Comparison of ENCODE assay signal across 15 cellular contexts in the genomic region with DNA sequence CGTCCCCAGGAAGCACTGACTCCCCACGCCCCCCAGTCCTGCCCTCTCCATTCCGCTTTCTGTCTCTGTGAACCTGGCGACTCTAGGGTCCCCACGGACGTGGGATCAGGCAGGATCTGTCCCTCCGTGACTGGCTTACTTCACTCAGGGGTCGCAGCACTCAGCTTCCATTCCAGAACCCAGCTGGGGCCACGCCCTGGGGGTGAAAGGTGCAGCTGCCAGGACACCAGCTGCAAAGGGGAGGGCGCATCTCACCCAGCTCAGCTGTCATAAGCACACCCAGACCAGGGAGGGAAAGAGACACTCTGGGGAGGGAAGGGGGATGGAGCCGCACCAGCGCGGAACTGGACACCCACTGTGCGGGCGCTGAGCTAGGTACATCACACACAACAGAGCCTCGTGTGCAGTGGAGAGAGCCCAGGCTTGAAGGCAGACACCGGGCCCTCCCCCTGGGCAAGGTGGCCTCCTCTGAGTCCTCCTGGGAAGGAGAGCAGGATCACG. TPM values are rescaled to one million over a fixed set of nuclear protein-coding genes. Genes with fewer than 3 reads are reported as not detected.
A peak's percentile ranks its signal among the peaks of the same experiment; 100 is the strongest.
DNase-seq lines count a peak whose midpoint lies in the region; ATAC-seq and TF ChIP-seq lines count a peak whose summit lies in the region.
"Had no signal": no experiment of that assay in that cellular context is flagged by ENCODE, and none has a peak within 500 bp of the region (broad histone marks: within the 10 kb centered on the region; RNA-seq: fewer than 3 reads in every experiment).

No MANE protein-coding gene starts in this region.

- DNase-seq in DMS 273 treated with DMSO at 0.1 percent for 48 hours (lab: John Stamatoyannopoulos, UW) (peak; percentile 44), NB4 (ENCODE audit: low read depth) (peak; percentile 37), brain pericyte (ENCODE audit: low read depth, low spot score) (peak; percentile 62), psoas muscle (peak in 1 of 2 donors; percentile 71), H4 (ENCODE audit: low spot score) (no peak), NCI-H1436 treated with DMSO at 0.1 percent for 48 hours (lab: John Stamatoyannopoulos, UW) (no peak)
- DNase-seq in stimulated activated CD8-positive, alpha-beta memory T cell treated with anti-CD3 and anti-CD28 coated beads, Interleukin-4, amount 100 ng/mL, for 48 hours, result no peak
- DNase-seq: activated naive CD4-positive, alpha-beta T cell; Caco-2; NCI-H1105 treated with DMSO at 0.1 percent for 48 hours; PC-3; T1000 had no signal

- WGBS in psoas muscle, 3 donors, result 27 to 35% (median 30%) methylated on average over 18 of the region's 18 CpGs

- H3K4me3 ChIP-seq in NB4 (ENCODE audit: low read depth, low read length), result no peak overlapping the region
- H3K4me3 ChIP-seq in psoas muscle, result no peak overlapping the region

- intact Hi-C loops in psoas muscle (cut with DNase I), result no loop called here

- peak; percentile 68 to 89 (median 88) for ATAC-seq in psoas muscle
- ATAC-seq: PC-3 had no signal

- TF ChIP-seq POLR2A in NB4 (IDR thresholded peaks at IDR 0.05; ENCODE audit: extremely low read depth, insufficient read length), result no peak

- no peaks in the 10 kb centered on the region for H3K27me3 ChIP-seq in psoas muscle (ENCODE audit: insufficient read depth in 3 of 3, low read length in 2 of 3)

- H3K9me3 ChIP-seq in psoas muscle, result no peaks in the 10 kb centered on the region
- H3K9me3 ChIP-seq: Caco-2 had no signal

- TF ChIP-seq CTCF in NB4 (IDR thresholded peaks at IDR 0.05; ENCODE audit: low read depth, low read length) (no peak), psoas muscle (IDR thresholded peaks at IDR 0.05) (no peak)

- H3K36me3 ChIP-seq in psoas muscle (ENCODE audit: insufficient read depth in 1 of 2, low read depth in 1 of 2), result peaks cover 0 to 33% of the 10 kb centered on the region in 2 donors

- H3K4me1 ChIP-seq in psoas muscle, result peaks cover 16% of the 10 kb centered on the region

- peak overlapping the region; percentile 46 for H3K27ac ChIP-seq in psoas muscle

RNA-seq across cellular contexts. Expression of gene HEXD, which starts 18.5 kb away (rescaled TPM):
- 10 to 100 TPM; 17.4 to 27.4 (median 23.7) TPM for total RNA-seq in psoas muscle
- 10 to 100 TPM; 19.5 to 29.8 (median 20.9) TPM for polyA plus RNA-seq in psoas muscle
- 6.3 and 8.4 TPM in 2 replicates for total RNA-seq in H4 (2014; rRNA removed; shearing (Covaris generic))

RNA-seq across cellular contexts. Expression of gene OGFOD3, which starts 18.7 kb away (rescaled TPM):
- total RNA-seq in psoas muscle, result 10 to 100 TPM; 21.2 to 29.3 (median 27.1) TPM
- 10 to 100 TPM; 15.5 to 30.4 (median 24.5) TPM for polyA plus RNA-seq in psoas muscle
- 28.3 and 30.1 TPM in 2 replicates for total RNA-seq in H4 (2014; rRNA removed; shearing (Covaris generic))

RNA-seq across cellular contexts. Expression of gene UTS2R, which starts 28.1 kb away (rescaled TPM):
- 1 to 10 TPM in 2 of 4 donors, under 1 TPM in 1, not detected in 1; 0.15 to 3.8 (median 1.3) TPM for total RNA-seq in psoas muscle
- under 1 TPM in 1 of 3 donors, not detected in 2; 0.10 TPM for polyA plus RNA-seq in psoas muscle
- not detected in 2 replicates for total RNA-seq in H4 (2014; rRNA removed; shearing (Covaris generic))
- total RNA-seq: endothelial cell of umbilical vein, PC-3 had no signal
- polyA plus RNA-seq: endothelial cell of umbilical vein had no signal

RNA-seq across cellular contexts. Expression of gene TEX19, which starts 40.6 kb away (rescaled TPM):
- under 1 TPM in 2 of 4 donors, not detected in 2; 0.17 to 0.24 TPM for total RNA-seq in psoas muscle
- under 1 TPM; 0.07 to 0.35 (median 0.13) TPM for polyA plus RNA-seq in psoas muscle
- total RNA-seq in H4 (2014; rRNA removed; shearing (Covaris generic)), result 0.68 and 0.72 TPM in 2 replicates
- total RNA-seq: cardiac septum, endothelial cell of umbilical vein, progenitor cell of endocrine pancreas had no signal

RNA-seq across cellular contexts. Expression of gene CYBC1, which starts 50.9 kb away (rescaled TPM):
- total RNA-seq in psoas muscle, result 10 to 100 TPM; 14.5 to 21.4 (median 17.4) TPM
- 10 to 100 TPM; 14.4 to 31.6 (median 24.8) TPM for polyA plus RNA-seq in psoas muscle
- 73.5 and 78.9 TPM in 2 replicates for total RNA-seq in H4 (2014; rRNA removed; shearing (Covaris generic))

Comparison
In these comparisons a context has a peak if more than half of its experiments do, and no peak if none do; other contexts are left out.
1. DNase-seq: peak in DMS 273 treated with DMSO at 0.1 percent for 48 hours (single experiment), NB4 (single experiment) and brain pericyte (single experiment); none in stimulated activated CD8-positive, alpha-beta memory T cell treated with anti-CD3 and anti-CD28 coated beads, Interleukin-4, amount 100 ng/mL, for 48 hours (single experiment), H4 (single experiment) and NCI-H1436 treated with DMSO at 0.1 percent for 48 hours (single experiment).